In genomic region chr12:121537814-121538698, GRCh38 we compare ENCODE assay signal across 8 cellular contexts. TPM values are rescaled to one million over a fixed set of nuclear protein-coding genes. Genes with fewer than 3 reads are reported as not detected.
DNase-seq lines count a peak whose midpoint lies in the region; ATAC-seq, FAIRE-seq and TF ChIP-seq lines count a peak whose summit lies in the region.

No MANE protein-coding gene starts in this region.

- peak; percentile 24 for DNase-seq in activated CD4-positive, alpha-beta T cell treated with anti-CD3 and anti-CD28 coated beads, Interleukin-2, amount 10 ng/mL, durations not matched to agents 7 days and 5 days
- DNase-seq in endothelial cell of umbilical vein (ENCODE audit: low read depth, low spot score) (peak; percentile 12), ureter (ENCODE audit: low spot score) (no peak), DMS114 treated with DMSO at 0.1 percent for 48 hours (lab: John Stamatoyannopoulos, UW; ENCODE audit: unreplicated experiment) (no peak)
- peak; percentile 72 for DNase-seq in natural killer cell treated with Interleukin-12 subunit alpha and Interleukin-12 subunit beta and Interleukin-15 and Interleukin-18, amount 100 ng/mL, for 72 hours (ENCODE audit: low spot score)

- H3K36me3 ChIP-seq in BLaER1: peaks cover 14% of the 10 kb centered on the region
- peaks cover 0 to 2% of the 10 kb centered on the region in 2 experiments for H3K36me3 ChIP-seq in endothelial cell of umbilical vein (ENCODE audit: control insufficient read depth in 2 of 2, extremely low read depth in 1 of 2, insufficient read depth in 2 of 2, low read length in 2 of 2)

- peaks cover 17% of the 10 kb centered on the region for H3K36me3 Mint-ChIP-seq in activated CD4-positive, alpha-beta T cell treated with anti-CD3 and anti-CD28 coated beads, Interleukin-2, amount 10 ng/mL, durations not matched to agents 7 days and 5 days (ENCODE audit: low read depth)
- H3K36me3 Mint-ChIP-seq in natural killer cell treated with Interleukin-12 subunit alpha and Interleukin-12 subunit beta and Interleukin-15 and Interleukin-18, amount 100 ng/mL, for 72 hours: no peaks in the 10 kb centered on the region

- TF ChIP-seq POLR2A in endothelial cell of umbilical vein (IDR thresholded peaks at IDR 0.05; ENCODE audit: low read depth, low read length): no peak

- peak overlapping the region; percentile 68 for H3K27ac Mint-ChIP-seq in activated CD4-positive, alpha-beta T cell treated with anti-CD3 and anti-CD28 coated beads, Interleukin-2, amount 10 ng/mL, durations not matched to agents 7 days and 5 days
- peak overlapping the region; percentile 71 to 79 for H3K27ac Mint-ChIP-seq in natural killer cell treated with Interleukin-12 subunit alpha and Interleukin-12 subunit beta and Interleukin-15 and Interleukin-18, amount 100 ng/mL, for 72 hours

- no peak for FAIRE-seq in endothelial cell of umbilical vein (lab: Jason Lieb, UNC)

- H2AFZ ChIP-seq in endothelial cell of umbilical vein (ENCODE audit: low read depth, low read length): peak overlapping the region; percentile 75

- POLR2A ChIA-PET in activated CD4-positive, alpha-beta T cell treated with anti-CD3 and anti-CD28 coated beads, Interleukin-2, amount 10 ng/mL, durations not matched to agents 7 days and 5 days (lab: Charles Lee): no interaction called here
- POLR2A ChIA-PET in endothelial cell of umbilical vein (lab: Charles Lee): interaction anchor here (0.5 kb wide), 1 partner anchor 1102 kb away, joined by 5 read pairs; no protein-coding TSS in a partner anchor

- H3K4me3 ChIP-seq in BLaER1 (peak overlapping the region; percentile 75), endothelial cell of umbilical vein (replicated peaks in 1 of 3; ENCODE audit: insufficient read depth in 1 of 3, low read depth in 1 of 3, low read length in 3 of 3) (peak overlapping the region; percentile 38 to 63 (median 56))

- intact Hi-C loops in endothelial cell of umbilical vein (cut with micrococcal nuclease): loop anchor here (2.0 kb wide), 1 partner anchor 37 kb away; no protein-coding TSS in a partner anchor

- H3K9me3 ChIP-seq in BLaER1 (no peaks in the 10 kb centered on the region), endothelial cell of umbilical vein (replicated peaks; ENCODE audit: control insufficient read depth, insufficient read depth, low read length) (no peaks in the 10 kb centered on the region)

- H3K9ac ChIP-seq in BLaER1: peak overlapping the region; percentile 81
- H3K9ac ChIP-seq in endothelial cell of umbilical vein (replicated peaks; ENCODE audit: extremely low read depth, insufficient read depth, low read length): peak overlapping the region; percentile 41

- no TSS peak for BruUV-seq in endothelial cell of umbilical vein (replicated peaks; lab: Mats Ljungman, UMichigan)

- H3K9me3 Mint-ChIP-seq in activated CD4-positive, alpha-beta T cell treated with anti-CD3 and anti-CD28 coated beads, Interleukin-2, amount 10 ng/mL, durations not matched to agents 7 days and 5 days: no peaks in the 10 kb centered on the region
- H3K9me3 Mint-ChIP-seq in natural killer cell treated with Interleukin-12 subunit alpha and Interleukin-12 subunit beta and Interleukin-15 and Interleukin-18, amount 100 ng/mL, for 72 hours: no peaks in the 10 kb centered on the region

- H4K20me1 ChIP-seq in BLaER1: peaks cover 17% of the 10 kb centered on the region; the same call in 1 of the 2 replicates
- H4K20me1 ChIP-seq in endothelial cell of umbilical vein (replicated peaks; ENCODE audit: control insufficient read depth, extremely low read depth, insufficient read depth, low read length): no peaks in the 10 kb centered on the region

- H3K4me2 ChIP-seq in BLaER1 (peak overlapping the region; percentile 100), endothelial cell of umbilical vein (ENCODE audit: insufficient read depth, low read length) (peak overlapping the region; percentile 45)

- H3K4me3 Mint-ChIP-seq in activated CD4-positive, alpha-beta T cell treated with anti-CD3 and anti-CD28 coated beads, Interleukin-2, amount 10 ng/mL, durations not matched to agents 7 days and 5 days: peak overlapping the region; percentile 76
- H3K4me3 Mint-ChIP-seq in natural killer cell treated with Interleukin-12 subunit alpha and Interleukin-12 subunit beta and Interleukin-15 and Interleukin-18, amount 100 ng/mL, for 72 hours: peak overlapping the region; percentile 93

- H3K9me1 ChIP-seq in endothelial cell of umbilical vein (replicated peaks; ENCODE audit: control insufficient read depth, extremely low read depth, insufficient read depth, low read length): no peaks in the 10 kb centered on the region

- no peaks in the 10 kb centered on the region for H3K27me3 ChIP-seq in BLaER1
- H3K27me3 ChIP-seq in endothelial cell of umbilical vein (ENCODE audit: control insufficient read depth in 2 of 2, insufficient read depth in 2 of 2, low read length in 2 of 2): no peaks in the 10 kb centered on the region

- H3K27ac ChIP-seq in BLaER1: peak overlapping the region; percentile 82
- no peak overlapping the region for H3K27ac ChIP-seq in endothelial cell of umbilical vein (ENCODE audit: insufficient read depth, low read depth, low read length)

- H3K4me1 ChIP-seq in BLaER1 (peaks cover 56% of the 10 kb centered on the region), endothelial cell of umbilical vein (ENCODE audit: control insufficient read depth, extremely low read depth, insufficient read depth, low read length) (peaks cover 20% of the 10 kb centered on the region)

- ATAC-seq in GM19395 (IDR thresholded peaks at IDR 0.05; ENCODE audit: unreplicated experiment) (peak; percentile 11), HG03520 (IDR thresholded peaks at IDR 0.05; ENCODE audit: unreplicated experiment) (peak; percentile 4)
- peak; percentile 61 to 73 for ATAC-seq in natural killer cell treated with Interleukin-12 subunit alpha and Interleukin-12 subunit beta and Interleukin-15 and Interleukin-18, amount 100 ng/mL, for 72 hours

- dilution Hi-C loops in endothelial cell of umbilical vein (cut with MboI; ENCODE audit: extremely low pct_ligation_motif_present, low sequenced_read_pairs): no loop called here

- H3K27me3 Mint-ChIP-seq in activated CD4-positive, alpha-beta T cell treated with anti-CD3 and anti-CD28 coated beads, Interleukin-2, amount 10 ng/mL, durations not matched to agents 7 days and 5 days: no peaks in the 10 kb centered on the region
- no peaks in the 10 kb centered on the region for H3K27me3 Mint-ChIP-seq in natural killer cell treated with Interleukin-12 subunit alpha and Interleukin-12 subunit beta and Interleukin-15 and Interleukin-18, amount 100 ng/mL, for 72 hours

- TF ChIP-seq CTCF in endothelial cell of umbilical vein (IDR thresholded peaks at IDR 0.05; ENCODE audit: extremely low read depth in 1 of 2, insufficient read depth in 1 of 2, low read depth in 1 of 2, low read length in 2 of 2): no peak

- H3K4me1 Mint-ChIP-seq in activated CD4-positive, alpha-beta T cell treated with anti-CD3 and anti-CD28 coated beads, Interleukin-2, amount 10 ng/mL, durations not matched to agents 7 days and 5 days: peaks cover 43% of the 10 kb centered on the region
- H3K4me1 Mint-ChIP-seq in natural killer cell treated with Interleukin-12 subunit alpha and Interleukin-12 subunit beta and Interleukin-15 and Interleukin-18, amount 100 ng/mL, for 72 hours (ENCODE audit: low read depth in 2 of 2): peaks cover 31 to 36% of the 10 kb centered on the region in 2 donors

- no peaks in the 10 kb centered on the region for H3K79me2 ChIP-seq in endothelial cell of umbilical vein (ENCODE audit: control insufficient read depth, insufficient read depth, low read length)

- CTCF ChIA-PET in activated CD4-positive, alpha-beta T cell treated with anti-CD3 and anti-CD28 coated beads, Interleukin-2, amount 10 ng/mL, durations not matched to agents 7 days and 5 days (lab: Charles Lee): interaction anchor here (1.4 kb wide), 1 partner anchor 89 kb away, joined by 4 read pairs; the partner anchor contains the start of gene ORAI1
- CTCF ChIA-PET in endothelial cell of umbilical vein (lab: Charles Lee): interaction anchor here (1.3 to 2.5 kb wide), 4 partner anchors 14 to 131 kb away, joined by 6 to 14 read pairs (median 11); partner anchors contain the start of genes MORN3 and ORAI1

TF ChIP-seq in endothelial cell of umbilical vein, 7 proteins besides CTCF, POLR2A, EP300 and RAD21:
- TF ChIP-seq MYC (IDR thresholded peaks at IDR 0.05; ENCODE audit: low read depth, low read length) (no peak), JUN (IDR thresholded peaks at IDR 0.05; ENCODE audit: borderline replicate concordance, insufficient read depth, insufficient read length, low read depth) (no peak), FOS (IDR thresholded peaks at IDR 0.05; ENCODE audit: borderline replicate concordance, insufficient read depth, low read length) (no peak), EZH2 (IDR thresholded peaks at IDR 0.05; ENCODE audit: borderline replicate concordance, low read depth, low read length, severe bottlenecking) (no peak), GATA2 (IDR thresholded peaks at IDR 0.05; ENCODE audit: insufficient read depth, insufficient read length, low read depth, low read length) (no peak), POLR2AphosphoS5 (IDR thresholded peaks at IDR 0.05; ENCODE audit: insufficient read depth, low read depth, low read length) (no peak)
- TF ChIP-seq, protein P1, sequence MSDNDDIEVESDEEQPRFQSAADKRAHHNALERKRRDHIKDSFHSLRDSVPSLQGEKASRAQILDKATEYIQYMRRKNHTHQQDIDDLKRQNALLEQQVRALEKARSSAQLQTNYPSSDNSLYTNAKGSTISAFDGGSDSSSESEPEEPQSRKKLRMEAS (IDR thresholded peaks at IDR 0.05; ENCODE audit: insufficient read depth, insufficient read length): no peak
TF ChIP-seq in endothelial cell of umbilical vein: peak in this region for 0.

RNA-seq across cellular contexts. Expression of gene KDM2B, which starts 42.8 kb away (rescaled TPM):
- 10 to 100 TPM; 66.2 to 72.7 TPM for total RNA-seq in activated CD4-positive, alpha-beta T cell treated with anti-CD3 and anti-CD28 coated beads, Interleukin-2, amount 10 ng/mL, durations not matched to agents 7 days and 5 days
- total RNA-seq in endothelial cell of umbilical vein (34.3 and 37.3 TPM in 2 replicates), ureter (23.7 TPM)
- polyA plus RNA-seq in endothelial cell of umbilical vein: 26.8 and 31.5 TPM in 2 replicates
- polyA plus RNA-seq in endothelial cell of umbilical vein (2011; cell fraction: cytosol; rRNA removed): 17.6 and 17.9 TPM in 2 replicates
- 54.2 and 60.1 TPM in 2 replicates for polyA plus RNA-seq in endothelial cell of umbilical vein (2011; cell fraction: nucleus; rRNA removed)
- polyA plus RNA-seq in endothelial cell of umbilical vein (2012): 26.1 and 28.2 TPM in 2 replicates
- polyA minus RNA-seq in endothelial cell of umbilical vein: 42.0 and 54.5 TPM in 2 replicates
- 11.4 TPM for polyA minus RNA-seq in endothelial cell of umbilical vein (2011; cell fraction: cytosol; rRNA and poly(A)+ RNA removed)
- polyA minus RNA-seq in endothelial cell of umbilical vein (2011; cell fraction: nucleus; rRNA and poly(A)+ RNA removed): 23.8 and 26.3 TPM in 2 replicates
- 10 to 100 TPM; 35.9 to 60.1 TPM for total RNA-seq in natural killer cell treated with Interleukin-12 subunit alpha and Interleukin-12 subunit beta and Interleukin-15 and Interleukin-18, amount 100 ng/mL, for 72 hours

Comparison
In these comparisons a context has a peak if more than half of its experiments do, and no peak if none do; other contexts are left out.
1. ATAC-seq: peak in every context shown above with its lines; median percentile 67 in natural killer cell treated with Interleukin-12 subunit alpha and Interleukin-12 subunit beta and Interleukin-15 and Interleukin-18, amount 100 ng/mL, for 72 hours; 11 in GM19395; 4 in HG03520.
2. DNase-seq: peak in activated CD4-positive, alpha-beta T cell treated with anti-CD3 and anti-CD28 coated beads, Interleukin-2, amount 10 ng/mL, durations not matched to agents 7 days and 5 days (single experiment), endothelial cell of umbilical vein (single experiment) and natural killer cell treated with Interleukin-12 subunit alpha and Interleukin-12 subunit beta and Interleukin-15 and Interleukin-18, amount 100 ng/mL, for 72 hours (single experiment); none in ureter (single experiment) and DMS114 treated with DMSO at 0.1 percent for 48 hours (single experiment).